9 cellular contexts compared by ENCODE assay signal in genomic region chr11:68010058-68011041, GRCh38. TPM values are rescaled to one million over a fixed set of nuclear protein-coding genes. Genes with fewer than 3 reads are reported as not detected.
DNase-seq lines count a peak whose midpoint lies in the region; ATAC-seq, FAIRE-seq and TF ChIP-seq lines count a peak whose summit lies in the region.
"Had no signal": no experiment of that assay in that cellular context is flagged by ENCODE, and none has a peak within 500 bp of the region (broad histone marks: within the 10 kb centered on the region; RNA-seq: fewer than 3 reads in every experiment).

Gene ALDH3B1 (plus strand): TSS chr11:68010327. CDS start chr11:68015298, 4,971 bp downstream.

- peak within 1 kb of the TSS in 2 of 3 experiments; percentile 44 to 51 for H3K4me3 Mint-ChIP-seq in nephron

- peak; percentile 98 for FAIRE-seq in HTR-8/SVneo (lab: Jason Lieb, UNC)
- FAIRE-seq: endometrium had no signal

- no peaks in the 10 kb centered on the region for H3K36me3 Mint-ChIP-seq in nephron (ENCODE audit: low read depth)

- peaks cover 29% of the 10 kb centered on the region for H3K27me3 Mint-ChIP-seq in nephron (ENCODE audit: low read depth)

- H3K4me1 Mint-ChIP-seq in nephron: peaks cover 23% of the 10 kb centered on the region

- H3K27ac Mint-ChIP-seq in nephron: peak within 1 kb of the TSS; percentile 63 to 91 (median 75)

- no peak for ATAC-seq in HG03097 (IDR thresholded peaks at IDR 0.05; ENCODE audit: low FRiP score, unreplicated experiment)
- ATAC-seq in HG03095 (IDR thresholded peaks at IDR 0.05; ENCODE audit: unreplicated experiment): no peak

- TF ChIP-seq CTCF in nephron (IDR thresholded peaks at IDR 0.05; ENCODE audit: unreplicated experiment in 3 of 3): no peak

- H3K9me3 Mint-ChIP-seq in nephron: no peaks in the 10 kb centered on the region

- peak; percentile 89 for DNase-seq in A172 (ENCODE audit: low spot score)
- DNase-seq in HTR-8/SVneo (ENCODE audit: insufficient read length, low spot score): peak; percentile 90
- DNase-seq in UCSD-AML1 (lab: John Stamatoyannopoulos, UW; ENCODE audit: unreplicated experiment): peak; percentile 66
- DNase-seq in fibroblast of the conjunctiva (ENCODE audit: low read depth): peak; percentile 78
- DNase-seq in NCI-H1694 (lab: John Stamatoyannopoulos, UW): no peak

RNA-seq across cellular contexts. Expression of gene ALDH3B1, which starts in this region (rescaled TPM):
- 54.0 and 64.8 TPM in 2 replicates for total RNA-seq in A172 (2014; rRNA removed; shearing (Covaris generic))
